1 cellular context compared by ENCODE assay signal in genomic region chr2:42810971-42811865, GRCh38.
TF ChIP-seq lines count a peak whose summit lies in the region.

No MANE protein-coding gene starts in this region.

TF ChIP-seq in HepG2, 621 proteins besides CTCF, POLR2A, EP300 and RAD21 (continued from another document and continues in another):
- TF ChIP-seq FOXK2 (IDR thresholded peaks at IDR 0.05), result no peak
- TF ChIP-seq GRHL1 (CRISPR knock-in tag; conservative IDR thresholded peaks at IDR 0.05), result no peak
- no peak; the same call in 1 of the 2 replicates for TF ChIP-seq FOSL2 (CRISPR knock-in tag; IDR thresholded peaks at IDR 0.05)
- no peak for TF ChIP-seq ZFP62 (CRISPR knock-in tag; IDR thresholded peaks at IDR 0.05)
- TF ChIP-seq KLF12 (CRISPR knock-in tag; IDR thresholded peaks at IDR 0.05; ENCODE audit: borderline replicate concordance), result no peak
- TF ChIP-seq KMT2B (CRISPR knock-in tag; IDR thresholded peaks at IDR 0.05), result no peak; the same call in 1 of the 2 replicates
- TF ChIP-seq POLR2AphosphoS2 (IDR thresholded peaks at IDR 0.05; ENCODE audit: low read depth, low read length), result no peak
- peak; percentile 1; the same call in 1 of the 2 replicates for TF ChIP-seq ZNF331 (CRISPR knock-in tag; IDR thresholded peaks at IDR 0.05)
- TF ChIP-seq TEF (CRISPR knock-in tag; IDR thresholded peaks at IDR 0.05), result no peak; the same call in 1 of the 2 replicates
- no peak for TF ChIP-seq PRPF4 (IDR thresholded peaks at IDR 0.05; ENCODE audit: low read depth, low read length, poor library complexity, severe bottlenecking)
- no peak; the same call in 1 of the 2 replicates for TF ChIP-seq BRCA1 (CRISPR knock-in tag; IDR thresholded peaks at IDR 0.05)
- no peak for TF ChIP-seq PLRG1 (conservative IDR thresholded peaks at IDR 0.05)
- TF ChIP-seq MBD4 (IDR thresholded peaks at IDR 0.05; ENCODE audit: borderline replicate concordance, low read length), result no peak
- no peak; the same call in 1 of the 2 replicates for TF ChIP-seq ZNF333 (CRISPR knock-in tag; IDR thresholded peaks at IDR 0.05; ENCODE audit: borderline replicate concordance)
- TF ChIP-seq MYNN (CRISPR knock-in tag; IDR thresholded peaks at IDR 0.05; ENCODE audit: low read depth), result no peak
- peak; percentile 44; the same call in 1 of the 2 replicates for TF ChIP-seq ZNF567 (CRISPR knock-in tag; IDR thresholded peaks at IDR 0.05; ENCODE audit: borderline replicate concordance)
- no peak for TF ChIP-seq HOXA3 (CRISPR knock-in tag; IDR thresholded peaks at IDR 0.05)
- no peak for TF ChIP-seq ZNF547 (CRISPR knock-in tag; IDR thresholded peaks at IDR 0.05)
- TF ChIP-seq ZEB1 (IDR thresholded peaks at IDR 0.05; ENCODE audit: insufficient replicate concordance, low read depth), result no peak
- no peak for TF ChIP-seq RFXANK (CRISPR knock-in tag; IDR thresholded peaks at IDR 0.05)
- no peak for TF ChIP-seq BRF2 (CRISPR knock-in tag; IDR thresholded peaks at IDR 0.05)
- no peak for TF ChIP-seq ZNF496 (CRISPR knock-in tag; IDR thresholded peaks at IDR 0.05; ENCODE audit: insufficient replicate concordance)
- TF ChIP-seq HNF4A (CRISPR knock-in tag; IDR thresholded peaks at IDR 0.05), result peak; percentile 20
- no peak for TF ChIP-seq STAG1 (CRISPR knock-in tag; IDR thresholded peaks at IDR 0.05)
- TF ChIP-seq, protein P1, sequence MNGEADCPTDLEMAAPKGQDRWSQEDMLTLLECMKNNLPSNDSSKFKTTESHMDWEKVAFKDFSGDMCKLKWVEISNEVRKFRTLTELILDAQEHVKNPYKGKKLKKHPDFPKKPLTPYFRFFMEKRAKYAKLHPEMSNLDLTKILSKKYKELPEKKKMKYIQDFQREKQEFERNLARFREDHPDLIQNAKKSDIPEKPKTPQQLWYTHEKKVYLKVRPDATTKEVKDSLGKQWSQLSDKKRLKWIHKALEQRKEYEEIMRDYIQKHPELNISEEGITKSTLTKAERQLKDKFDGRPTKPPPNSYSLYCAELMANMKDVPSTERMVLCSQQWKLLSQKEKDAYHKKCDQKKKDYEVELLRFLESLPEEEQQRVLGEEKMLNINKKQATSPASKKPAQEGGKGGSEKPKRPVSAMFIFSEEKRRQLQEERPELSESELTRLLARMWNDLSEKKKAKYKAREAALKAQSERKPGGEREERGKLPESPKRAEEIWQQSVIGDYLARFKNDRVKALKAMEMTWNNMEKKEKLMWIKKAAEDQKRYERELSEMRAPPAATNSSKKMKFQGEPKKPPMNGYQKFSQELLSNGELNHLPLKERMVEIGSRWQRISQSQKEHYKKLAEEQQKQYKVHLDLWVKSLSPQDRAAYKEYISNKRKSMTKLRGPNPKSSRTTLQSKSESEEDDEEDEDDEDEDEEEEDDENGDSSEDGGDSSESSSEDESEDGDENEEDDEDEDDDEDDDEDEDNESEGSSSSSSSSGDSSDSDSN (CRISPR knock-in tag; IDR thresholded peaks at IDR 0.05), result peak; percentile 31
- TF ChIP-seq, protein P2, sequence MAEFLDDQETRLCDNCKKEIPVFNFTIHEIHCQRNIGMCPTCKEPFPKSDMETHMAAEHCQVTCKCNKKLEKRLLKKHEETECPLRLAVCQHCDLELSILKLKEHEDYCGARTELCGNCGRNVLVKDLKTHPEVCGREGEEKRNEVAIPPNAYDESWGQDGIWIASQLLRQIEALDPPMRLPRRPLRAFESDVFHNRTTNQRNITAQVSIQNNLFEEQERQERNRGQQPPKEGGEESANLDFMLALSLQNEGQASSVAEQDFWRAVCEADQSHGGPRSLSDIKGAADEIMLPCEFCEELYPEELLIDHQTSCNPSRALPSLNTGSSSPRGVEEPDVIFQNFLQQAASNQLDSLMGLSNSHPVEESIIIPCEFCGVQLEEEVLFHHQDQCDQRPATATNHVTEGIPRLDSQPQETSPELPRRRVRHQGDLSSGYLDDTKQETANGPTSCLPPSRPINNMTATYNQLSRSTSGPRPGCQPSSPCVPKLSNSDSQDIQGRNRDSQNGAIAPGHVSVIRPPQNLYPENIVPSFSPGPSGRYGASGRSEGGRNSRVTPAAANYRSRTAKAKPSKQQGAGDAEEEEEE (CRISPR knock-in tag; IDR thresholded peaks at IDR 0.05; ENCODE audit: borderline replicate concordance), result no peak
- TF ChIP-seq ARNT (IDR thresholded peaks at IDR 0.05), result no peak
- no peak for TF ChIP-seq ZNF629 (CRISPR knock-in tag; conservative IDR thresholded peaks at IDR 0.05)
- peak; percentile 51 for TF ChIP-seq NAIF1 (CRISPR knock-in tag; IDR thresholded peaks at IDR 0.05; ENCODE audit: borderline replicate concordance)
- TF ChIP-seq ZNF816 (CRISPR knock-in tag; IDR thresholded peaks at IDR 0.05; ENCODE audit: borderline replicate concordance), result no peak
- TF ChIP-seq POLR2G (IDR thresholded peaks at IDR 0.05; ENCODE audit: low read depth, low read length), result peak; percentile 49
- no peak for TF ChIP-seq TOE1 (CRISPR knock-in tag; IDR thresholded peaks at IDR 0.05)
- no peak for TF ChIP-seq ZNF207 (IDR thresholded peaks at IDR 0.05; ENCODE audit: borderline replicate concordance)
- peak; percentile 45; the same call in 1 of the 2 replicates for TF ChIP-seq ZNF552 (CRISPR knock-in tag; IDR thresholded peaks at IDR 0.05; ENCODE audit: borderline replicate concordance)
- peak; percentile 45; the same call in 1 of the 2 replicates for TF ChIP-seq HNRNPL (IDR thresholded peaks at IDR 0.05; ENCODE audit: low read depth, low read length)
- TF ChIP-seq ZNF781 (CRISPR knock-in tag; IDR thresholded peaks at IDR 0.05; ENCODE audit: borderline replicate concordance, not compliant biosample characterization), result no peak
- no peak for TF ChIP-seq ATM (IDR thresholded peaks at IDR 0.05; ENCODE audit: borderline replicate concordance)
- no peak for TF ChIP-seq MAFK (conservative IDR thresholded peaks at IDR 0.05 in 1 of 2, IDR thresholded peaks at IDR 0.05 in 1 of 2; ENCODE audit: low read length in 2 of 2)
- TF ChIP-seq CAMTA2 (CRISPR knock-in tag; IDR thresholded peaks at IDR 0.05; ENCODE audit: borderline replicate concordance), result no peak
- peak; percentile 44; the same call in 1 of the 2 replicates for TF ChIP-seq SPEN (CRISPR knock-in tag; IDR thresholded peaks at IDR 0.05; ENCODE audit: low read depth)
- no peak for TF ChIP-seq RARA (CRISPR knock-in tag; IDR thresholded peaks at IDR 0.05)
- TF ChIP-seq ZNF747 (CRISPR knock-in tag; IDR thresholded peaks at IDR 0.05; ENCODE audit: borderline replicate concordance), result peak; percentile 66
- 0 out of 2 replicates have a peak, but pooled peaks have one; percentile 61 for TF ChIP-seq ZNF550 (CRISPR knock-in tag; IDR thresholded peaks at IDR 0.05; ENCODE audit: borderline replicate concordance)
- TF ChIP-seq ZNF510 (CRISPR knock-in tag; IDR thresholded peaks at IDR 0.05; ENCODE audit: low read depth), result no peak; the same call in 1 of the 2 replicates
- TF ChIP-seq ZNF251 (CRISPR knock-in tag; IDR thresholded peaks at IDR 0.05), result no peak
- no peak for TF ChIP-seq HNRNPK (IDR thresholded peaks at IDR 0.05; ENCODE audit: low read depth, low read length, poor library complexity, severe bottlenecking)
- TF ChIP-seq, protein P3, sequence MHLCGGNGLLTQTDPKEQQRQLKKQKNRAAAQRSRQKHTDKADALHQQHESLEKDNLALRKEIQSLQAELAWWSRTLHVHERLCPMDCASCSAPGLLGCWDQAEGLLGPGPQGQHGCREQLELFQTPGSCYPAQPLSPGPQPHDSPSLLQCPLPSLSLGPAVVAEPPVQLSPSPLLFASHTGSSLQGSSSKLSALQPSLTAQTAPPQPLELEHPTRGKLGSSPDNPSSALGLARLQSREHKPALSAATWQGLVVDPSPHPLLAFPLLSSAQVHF (CRISPR knock-in tag; IDR thresholded peaks at IDR 0.05), result no peak
- TF ChIP-seq, protein P4, sequence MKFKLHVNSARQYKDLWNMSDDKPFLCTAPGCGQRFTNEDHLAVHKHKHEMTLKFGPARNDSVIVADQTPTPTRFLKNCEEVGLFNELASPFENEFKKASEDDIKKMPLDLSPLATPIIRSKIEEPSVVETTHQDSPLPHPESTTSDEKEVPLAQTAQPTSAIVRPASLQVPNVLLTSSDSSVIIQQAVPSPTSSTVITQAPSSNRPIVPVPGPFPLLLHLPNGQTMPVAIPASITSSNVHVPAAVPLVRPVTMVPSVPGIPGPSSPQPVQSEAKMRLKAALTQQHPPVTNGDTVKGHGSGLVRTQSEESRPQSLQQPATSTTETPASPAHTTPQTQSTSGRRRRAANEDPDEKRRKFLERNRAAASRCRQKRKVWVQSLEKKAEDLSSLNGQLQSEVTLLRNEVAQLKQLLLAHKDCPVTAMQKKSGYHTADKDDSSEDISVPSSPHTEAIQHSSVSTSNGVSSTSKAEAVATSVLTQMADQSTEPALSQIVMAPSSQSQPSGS (CRISPR knock-in tag; IDR thresholded peaks at IDR 0.05), result 0 out of 2 replicates have a peak, but pooled peaks have one; percentile 11
- no peak for TF ChIP-seq ZNF749 (CRISPR knock-in tag; IDR thresholded peaks at IDR 0.05; ENCODE audit: borderline replicate concordance)
- no peak for TF ChIP-seq ARID5B (CRISPR knock-in tag; IDR thresholded peaks at IDR 0.05)
- no peak for TF ChIP-seq IKZF1 (IDR thresholded peaks at IDR 0.05)
- TF ChIP-seq, protein P5, sequence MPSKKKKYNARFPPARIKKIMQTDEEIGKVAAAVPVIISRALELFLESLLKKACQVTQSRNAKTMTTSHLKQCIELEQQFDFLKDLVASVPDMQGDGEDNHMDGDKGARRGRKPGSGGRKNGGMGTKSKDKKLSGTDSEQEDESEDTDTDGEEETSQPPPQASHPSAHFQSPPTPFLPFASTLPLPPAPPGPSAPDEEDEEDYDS (CRISPR knock-in tag; IDR thresholded peaks at IDR 0.05), result no peak
